In genomic region chr22:28940441-28940840, GRCh38 we compare ENCODE assay signal across 2 cellular contexts.
TF ChIP-seq lines count a peak whose summit lies in the region.

No MANE protein-coding gene starts in this region.

TF ChIP-seq in A549, 52 proteins besides CTCF, POLR2A, EP300 and RAD21 (continued from another document):
- TF ChIP-seq HES2 (IDR thresholded peaks at IDR 0.05) (no peak), ESRRA (IDR thresholded peaks at IDR 0.05; ENCODE audit: borderline replicate concordance, low read length) (no peak), JUNB (IDR thresholded peaks at IDR 0.05) (no peak), FOSB (CRISPR knock-in tag; IDR thresholded peaks at IDR 0.05) (no peak), BHLHE40 (IDR thresholded peaks at IDR 0.05; ENCODE audit: low read depth, low read length) (no peak), MAX (IDR thresholded peaks at IDR 0.05) (no peak), ELK1 (IDR thresholded peaks at IDR 0.05; ENCODE audit: low read depth, low read length) (no peak), ATOH8 (CRISPR knock-in tag; IDR thresholded peaks at IDR 0.05; ENCODE audit: low read depth) (no peak)

TF ChIP-seq in WTC11, 78 proteins besides CTCF, POLR2A, EP300 and RAD21 (continued from another document):
- TF ChIP-seq ZNF671 (CRISPR knock-in tag; IDR thresholded peaks at IDR 0.05) = no peak
- TF ChIP-seq ZNF532 (CRISPR knock-in tag; IDR thresholded peaks at IDR 0.05; ENCODE audit: borderline replicate concordance) = no peak
- TF ChIP-seq FOXP4 (CRISPR knock-in tag; IDR thresholded peaks at IDR 0.05) = no peak
- no peak for TF ChIP-seq HMGA2 (CRISPR knock-in tag; IDR thresholded peaks at IDR 0.05)
- TF ChIP-seq TCF7 (CRISPR knock-in tag; IDR thresholded peaks at IDR 0.05; ENCODE audit: low read depth) = no peak
- TF ChIP-seq ATF1 (CRISPR knock-in tag; IDR thresholded peaks at IDR 0.05) = no peak
- no peak for TF ChIP-seq CREB1 (CRISPR knock-in tag; IDR thresholded peaks at IDR 0.05)
- no peak for TF ChIP-seq ZNF512 (CRISPR knock-in tag; IDR thresholded peaks at IDR 0.05; ENCODE audit: borderline replicate concordance)
- TF ChIP-seq, protein P1, sequence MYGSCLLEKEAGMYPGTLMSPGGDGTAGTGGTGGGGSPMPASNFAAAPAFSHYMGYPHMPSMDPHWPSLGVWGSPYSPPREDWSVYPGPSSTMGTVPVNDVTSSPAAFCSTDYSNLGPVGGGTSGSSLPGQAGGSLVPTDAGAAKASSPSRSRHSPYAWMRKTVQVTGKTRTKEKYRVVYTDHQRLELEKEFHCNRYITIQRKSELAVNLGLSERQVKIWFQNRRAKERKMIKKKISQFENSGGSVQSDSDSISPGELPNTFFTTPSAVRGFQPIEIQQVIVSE (CRISPR knock-in tag; IDR thresholded peaks at IDR 0.05; ENCODE audit: borderline replicate concordance) = no peak
